In genomic region chr2:178413472-178414265, GRCh38 we compare ENCODE assay signal across 1 cellular context.
TF ChIP-seq lines count a peak whose summit lies in the region.

No MANE protein-coding gene starts in this region.

TF ChIP-seq in HepG2, 621 proteins besides CTCF, POLR2A, EP300 and RAD21 (continued from another document):
- TF ChIP-seq, protein P1, sequence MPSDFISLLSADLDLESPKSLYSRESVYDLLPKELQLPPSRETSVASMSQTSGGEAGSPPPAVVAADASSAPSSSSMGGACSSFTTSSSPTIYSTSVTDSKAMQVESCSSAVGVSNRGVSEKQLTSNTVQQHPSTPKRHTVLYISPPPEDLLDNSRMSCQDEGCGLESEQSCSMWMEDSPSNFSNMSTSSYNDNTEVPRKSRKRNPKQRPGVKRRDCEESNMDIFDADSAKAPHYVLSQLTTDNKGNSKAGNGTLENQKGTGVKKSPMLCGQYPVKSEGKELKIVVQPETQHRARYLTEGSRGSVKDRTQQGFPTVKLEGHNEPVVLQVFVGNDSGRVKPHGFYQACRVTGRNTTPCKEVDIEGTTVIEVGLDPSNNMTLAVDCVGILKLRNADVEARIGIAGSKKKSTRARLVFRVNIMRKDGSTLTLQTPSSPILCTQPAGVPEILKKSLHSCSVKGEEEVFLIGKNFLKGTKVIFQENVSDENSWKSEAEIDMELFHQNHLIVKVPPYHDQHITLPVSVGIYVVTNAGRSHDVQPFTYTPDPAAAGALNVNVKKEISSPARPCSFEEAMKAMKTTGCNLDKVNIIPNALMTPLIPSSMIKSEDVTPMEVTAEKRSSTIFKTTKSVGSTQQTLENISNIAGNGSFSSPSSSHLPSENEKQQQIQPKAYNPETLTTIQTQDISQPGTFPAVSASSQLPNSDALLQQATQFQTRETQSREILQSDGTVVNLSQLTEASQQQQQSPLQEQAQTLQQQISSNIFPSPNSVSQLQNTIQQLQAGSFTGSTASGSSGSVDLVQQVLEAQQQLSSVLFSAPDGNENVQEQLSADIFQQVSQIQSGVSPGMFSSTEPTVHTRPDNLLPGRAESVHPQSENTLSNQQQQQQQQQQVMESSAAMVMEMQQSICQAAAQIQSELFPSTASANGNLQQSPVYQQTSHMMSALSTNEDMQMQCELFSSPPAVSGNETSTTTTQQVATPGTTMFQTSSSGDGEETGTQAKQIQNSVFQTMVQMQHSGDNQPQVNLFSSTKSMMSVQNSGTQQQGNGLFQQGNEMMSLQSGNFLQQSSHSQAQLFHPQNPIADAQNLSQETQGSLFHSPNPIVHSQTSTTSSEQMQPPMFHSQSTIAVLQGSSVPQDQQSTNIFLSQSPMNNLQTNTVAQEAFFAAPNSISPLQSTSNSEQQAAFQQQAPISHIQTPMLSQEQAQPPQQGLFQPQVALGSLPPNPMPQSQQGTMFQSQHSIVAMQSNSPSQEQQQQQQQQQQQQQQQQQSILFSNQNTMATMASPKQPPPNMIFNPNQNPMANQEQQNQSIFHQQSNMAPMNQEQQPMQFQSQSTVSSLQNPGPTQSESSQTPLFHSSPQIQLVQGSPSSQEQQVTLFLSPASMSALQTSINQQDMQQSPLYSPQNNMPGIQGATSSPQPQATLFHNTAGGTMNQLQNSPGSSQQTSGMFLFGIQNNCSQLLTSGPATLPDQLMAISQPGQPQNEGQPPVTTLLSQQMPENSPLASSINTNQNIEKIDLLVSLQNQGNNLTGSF (CRISPR knock-in tag; IDR thresholded peaks at IDR 0.05): no peak
- TF ChIP-seq ZBTB1 (CRISPR knock-in tag; IDR thresholded peaks at IDR 0.05; ENCODE audit: borderline replicate concordance) (no peak), NONO (IDR thresholded peaks at IDR 0.05) (no peak), NONO (CRISPR knock-in tag; conservative IDR thresholded peaks at IDR 0.05) (0 out of 2 replicates have a peak, but pooled peaks have one; percentile 26), DNMT3B (CRISPR knock-in tag; conservative IDR thresholded peaks at IDR 0.05) (no peak)
